In the genomic region with DNA sequence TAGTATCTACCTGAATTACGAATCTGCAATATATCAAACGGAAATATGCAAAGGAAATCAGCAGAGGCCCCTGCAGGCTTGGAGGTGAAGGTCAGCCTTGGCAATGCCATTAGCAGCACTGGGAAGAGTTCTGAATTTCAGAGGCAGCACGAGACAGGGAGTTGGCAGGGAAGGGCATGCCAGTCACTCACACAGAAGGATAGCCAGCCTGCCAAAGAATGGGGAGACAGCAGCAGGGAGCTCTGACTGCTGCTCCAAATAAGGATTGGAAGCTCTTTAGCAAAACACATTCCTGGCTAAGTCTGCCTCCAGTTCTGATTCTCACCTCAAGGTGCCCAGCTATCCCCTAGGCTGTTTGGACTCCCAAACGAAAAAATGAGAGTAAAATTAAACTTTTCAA, we compare ENCODE assay signal across 11 cellular contexts.
DNase-seq lines count a peak whose midpoint lies in the region; ATAC-seq, FAIRE-seq and TF ChIP-seq lines count a peak whose summit lies in the region.
"Had no signal": no experiment of that assay in that cellular context is flagged by ENCODE, and none has a peak within 500 bp of the region (broad histone marks: within the 10 kb centered on the region; RNA-seq: fewer than 3 reads in every experiment).

No MANE protein-coding gene starts in this region.

- H3K4me2 ChIP-seq in trophoblast cell (ENCODE audit: low read length): no peak overlapping the region

- H3K18ac ChIP-seq in trophoblast cell (ENCODE audit: low read length): no peak overlapping the region

- H3K27ac ChIP-seq in psoas muscle: no peak overlapping the region
- H3K27ac ChIP-seq in trophoblast cell (ENCODE audit: low read depth, low read length): no peak overlapping the region

- H3K14ac ChIP-seq in trophoblast cell (ENCODE audit: low read length): no peak overlapping the region

- H3K23ac ChIP-seq in trophoblast cell (ENCODE audit: low read length): no peak overlapping the region

- H3K4me1 ChIP-seq in psoas muscle (peaks cover 3% of the 10 kb centered on the region), trophoblast cell (ENCODE audit: control insufficient read depth in 1 of 2, insufficient read depth in 2 of 2, low read length in 2 of 2) (no peaks in the 10 kb centered on the region)

- H3K4me3 ChIP-seq in psoas muscle (no peak overlapping the region), trophoblast cell (ENCODE audit: low read depth, low read length) (no peak overlapping the region)

- peak; percentile 70 for DNase-seq in EH (ENCODE audit: low read depth)
- DNase-seq in SW480 (ENCODE audit: low spot score): peak; percentile 11
- peak; percentile 8 to 89 (median 57) for DNase-seq in head of caudate nucleus
- peak in 1 of 2 donors; percentile 69 for DNase-seq in psoas muscle
- DNase-seq in retina: no peak
- no peak for DNase-seq in NCI-H2029 treated with DMSO at 0.1 percent for 48 hours (lab: John Stamatoyannopoulos, UW)
- no peak for DNase-seq in trophoblast cell
- DNase-seq in GM12891 (ENCODE audit: insufficient read length, low spot score): no peak
- DNase-seq: activated T-cell treated with anti-CD3 and anti-CD28 coated beads, Interleukin-2, amount 50 U/mL, for 48 hours had no signal

- no peak overlapping the region for H4K8ac ChIP-seq in trophoblast cell (ENCODE audit: low read depth, low read length)

- no peak for TF ChIP-seq POLR2A in GM12891 (IDR thresholded peaks at IDR 0.05; ENCODE audit: low read depth, low read length)

- H2BK12ac ChIP-seq in trophoblast cell (ENCODE audit: low read length): no peak overlapping the region

- H3K27me3 ChIP-seq in psoas muscle (ENCODE audit: insufficient read depth in 3 of 3, low read length in 2 of 3): no peaks in the 10 kb centered on the region
- no peaks in the 10 kb centered on the region for H3K27me3 ChIP-seq in trophoblast cell (ENCODE audit: insufficient read depth, low read length)

- no peak overlapping the region for H3K4ac ChIP-seq in trophoblast cell (ENCODE audit: low read depth, low read length)

- no peaks in the 10 kb centered on the region for H3K36me3 ChIP-seq in psoas muscle (ENCODE audit: insufficient read depth in 1 of 2, low read depth in 1 of 2)
- H3K36me3 ChIP-seq in trophoblast cell (ENCODE audit: control insufficient read depth in 1 of 2, insufficient read depth in 2 of 2, low read length in 2 of 2): no peaks in the 10 kb centered on the region

- no peak overlapping the region for H3K9ac ChIP-seq in trophoblast cell (ENCODE audit: low read length)

- WGBS in psoas muscle, 3 donors: 39 to 50% (median 45%) methylated on average over 4 of the region's 4 CpGs
- WGBS in trophoblast cell (ENCODE audit: extremely low coverage, insufficient coverage, insufficient read length): no CpG with 5 or more reads among the region's 4 CpGs

- FAIRE-seq in GM12891 (lab: Jason Lieb, UNC): no peak
- FAIRE-seq: GM18507, TTC549 had no signal

- H4K91ac ChIP-seq in trophoblast cell (ENCODE audit: low read depth, low read length): no peak overlapping the region

- no peak overlapping the region for H2AFZ ChIP-seq in trophoblast cell (ENCODE audit: insufficient read depth, low read length, poor library complexity)

- H2BK120ac ChIP-seq in trophoblast cell (ENCODE audit: insufficient read depth, low read length, poor library complexity): no peak overlapping the region

- no peak overlapping the region for H4K12ac ChIP-seq in trophoblast cell (ENCODE audit: low read depth, low read length)

- intact Hi-C loops in head of caudate nucleus (cut with DNase I): loop anchor here (10.0 kb wide), 2 partner anchors 97 to 153 kb away; no protein-coding TSS in a partner anchor
- intact Hi-C loops in psoas muscle (cut with DNase I): no loop called here

- no peak overlapping the region for H2BK5ac ChIP-seq in trophoblast cell (ENCODE audit: low read depth, low read length, poor library complexity)

- peak; percentile 81 to 99 (median 90) for ATAC-seq in psoas muscle

- TF ChIP-seq CTCF in psoas muscle (IDR thresholded peaks at IDR 0.05): no peak

- no peak overlapping the region for H2AK5ac ChIP-seq in trophoblast cell (ENCODE audit: low read length)

- no peaks in the 10 kb centered on the region for H3K79me1 ChIP-seq in trophoblast cell (ENCODE audit: low read length)

- no peaks in the 10 kb centered on the region for H3K79me2 ChIP-seq in trophoblast cell (ENCODE audit: control insufficient read depth, insufficient read depth, low read length, poor library complexity)

- H3K9me3 ChIP-seq in psoas muscle (no peaks in the 10 kb centered on the region), trophoblast cell (ENCODE audit: insufficient read depth, low read depth, low read length) (no peaks in the 10 kb centered on the region)

TF ChIP-seq in GM12891, 5 proteins besides CTCF, POLR2A, EP300 and RAD21:
- TF ChIP-seq TAF1 (IDR thresholded peaks at IDR 0.05; ENCODE audit: low read depth, low read length): no peak
- TF ChIP-seq POLR2AphosphoS5 (IDR thresholded peaks at IDR 0.05; ENCODE audit: low read depth, low read length): no peak
- no peak for TF ChIP-seq SPI1 (IDR thresholded peaks at IDR 0.05; ENCODE audit: low read depth, low read length)
- TF ChIP-seq PAX5 (IDR thresholded peaks at IDR 0.05; ENCODE audit: insufficient read depth, low read length, severe bottlenecking): no peak
- TF ChIP-seq POU2F2 (IDR thresholded peaks at IDR 0.05; ENCODE audit: low read depth, low read length): no peak

Comparison
In these comparisons a context has a peak if more than half of its experiments do, and no peak if none do; other contexts are left out.
1. DNase-seq: peak in EH (single experiment), SW480 (single experiment) and head of caudate nucleus (42 of 42); none in retina (single experiment), NCI-H2029 treated with DMSO at 0.1 percent for 48 hours (single experiment), trophoblast cell (0 of 2) and GM12891 (single experiment).